In the genomic region with DNA sequence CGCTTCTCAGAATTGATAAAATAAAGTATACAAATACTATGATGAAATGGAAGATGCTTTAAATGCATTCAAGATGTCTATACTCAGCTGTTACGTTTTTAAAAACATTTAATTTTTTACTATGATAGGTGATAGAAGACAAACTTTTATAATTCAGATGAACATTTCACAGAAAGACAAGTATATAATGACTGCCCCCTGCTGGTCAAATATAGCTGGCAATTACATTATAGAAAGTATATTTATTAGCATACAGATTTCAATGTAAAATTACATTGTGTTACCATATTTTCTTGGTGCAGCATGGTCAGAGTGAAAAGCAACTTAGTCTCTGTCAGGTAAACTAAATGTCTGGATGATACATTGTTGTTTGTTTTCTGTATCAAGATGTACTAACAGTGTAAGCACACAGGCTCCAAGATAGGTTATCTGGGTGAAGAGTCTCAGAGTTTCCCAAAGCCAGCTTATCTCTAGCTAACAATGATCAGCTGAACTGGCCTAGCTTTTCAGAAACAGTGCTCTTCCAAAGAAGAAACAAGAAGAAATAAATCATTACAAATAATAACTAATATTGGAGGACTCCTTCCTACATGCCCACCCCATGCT, we compare ENCODE assay signal across 8 cellular contexts. TPM values are rescaled to one million over a fixed set of nuclear protein-coding genes. Genes with fewer than 3 reads are reported as not detected.
A peak's percentile ranks its signal among the peaks of the same experiment; 100 is the strongest.
DNase-seq lines count a peak whose midpoint lies in the region; ATAC-seq and TF ChIP-seq lines count a peak whose summit lies in the region.

No MANE protein-coding gene starts in this region.

- H3K4me1 ChIP-seq in Loucy (ENCODE audit: insufficient read depth, low read length, poor library complexity, severe bottlenecking): no peaks in the 10 kb centered on the region

- H3K27me3 ChIP-seq in Loucy (ENCODE audit: insufficient read depth, low read length, poor library complexity, severe bottlenecking): no peaks in the 10 kb centered on the region

- H3K79me2 ChIP-seq in Loucy (ENCODE audit: insufficient read depth, low read length): no peaks in the 10 kb centered on the region

- H3K36me3 Mint-ChIP-seq in activated CD8-positive, alpha-beta memory T cell treated with anti-CD3 and anti-CD28 coated beads, Interleukin-2, amount 10 ng/mL, durations not matched to agents 7 days and 5 days: no peaks in the 10 kb centered on the region

- no peaks in the 10 kb centered on the region for H3K9me3 Mint-ChIP-seq in activated CD8-positive, alpha-beta memory T cell treated with anti-CD3 and anti-CD28 coated beads, Interleukin-2, amount 10 ng/mL, durations not matched to agents 7 days and 5 days (ENCODE audit: low read depth)

- no peak overlapping the region for H3K4me2 ChIP-seq in Loucy (ENCODE audit: low read depth, low read length, poor library complexity, severe bottlenecking)

- H3F3A ChIP-seq in Loucy (ENCODE audit: low read depth): no peaks in the 10 kb centered on the region

- no peak overlapping the region for H3K9ac ChIP-seq in Loucy (ENCODE audit: low read depth, low read length, poor library complexity, severe bottlenecking)

- no peak for ATAC-seq in activated CD8-positive, alpha-beta memory T cell treated with anti-CD3 and anti-CD28 coated beads, Interleukin-2, amount 10 ng/mL, durations not matched to agents 7 days and 5 days
- ATAC-seq in GM21381 (IDR thresholded peaks at IDR 0.05; ENCODE audit: unreplicated experiment): no peak

- CTCF ChIA-PET in activated CD8-positive, alpha-beta memory T cell treated with anti-CD3 and anti-CD28 coated beads, Interleukin-2, amount 10 ng/mL, durations not matched to agents 7 days and 5 days (lab: Charles Lee): interaction anchor here (0.6 to 1.3 kb wide), 7 partner anchors 8 to 240 kb away, joined by 3 to 4 read pairs (median 3); no protein-coding TSS in a partner anchor

- H2AFZ ChIP-seq in Loucy (ENCODE audit: low read length): no peak overlapping the region

- no peaks in the 10 kb centered on the region for H4K20me1 ChIP-seq in Loucy (ENCODE audit: insufficient read depth, low read length, poor library complexity, severe bottlenecking)

- H3K9me3 ChIP-seq in Loucy (ENCODE audit: insufficient read depth, low read depth, low read length): no peaks in the 10 kb centered on the region

- H3K36me3 ChIP-seq in Loucy (ENCODE audit: insufficient read depth, low read length): no peaks in the 10 kb centered on the region

- peak; percentile 67 for TF ChIP-seq CTCF in Loucy (conservative IDR thresholded peaks at IDR 0.05; ENCODE audit: low read length)

- no peak overlapping the region for H3K27ac Mint-ChIP-seq in activated CD8-positive, alpha-beta memory T cell treated with anti-CD3 and anti-CD28 coated beads, Interleukin-2, amount 10 ng/mL, durations not matched to agents 7 days and 5 days

- H3K9me2 ChIP-seq in Loucy (replicated peaks; ENCODE audit: low read depth, low read length): no peaks in the 10 kb centered on the region

- DNase-seq in activated CD8-positive, alpha-beta memory T cell treated with anti-CD3 and anti-CD28 coated beads, Interleukin-2, amount 50 U/mL, for 1 hour (ENCODE audit: extremely low read depth): peak; percentile 2
- no peak for DNase-seq in activated CD8-positive, alpha-beta memory T cell treated with anti-CD3 and anti-CD28 coated beads, Interleukin-2, amount 10 ng/mL, durations not matched to agents 7 days and 5 days
- DNase-seq in astrocyte of the hippocampus (ENCODE audit: low read depth, low spot score) (peak; percentile 35), medulla oblongata (ENCODE audit: extremely low spot score) (peak; percentile 12), globus pallidus (ENCODE audit: low spot score) (no peak), mucosa of gallbladder (ENCODE audit: low spot score) (no peak)

- peaks cover 12% of the 10 kb centered on the region for H3K27me3 Mint-ChIP-seq in activated CD8-positive, alpha-beta memory T cell treated with anti-CD3 and anti-CD28 coated beads, Interleukin-2, amount 10 ng/mL, durations not matched to agents 7 days and 5 days

- no peak overlapping the region for H3K4me3 ChIP-seq in Loucy (ENCODE audit: low read length, poor library complexity, severe bottlenecking)

- H3K4me3 Mint-ChIP-seq in activated CD8-positive, alpha-beta memory T cell treated with anti-CD3 and anti-CD28 coated beads, Interleukin-2, amount 10 ng/mL, durations not matched to agents 7 days and 5 days: no peak overlapping the region

- H3K4me1 Mint-ChIP-seq in activated CD8-positive, alpha-beta memory T cell treated with anti-CD3 and anti-CD28 coated beads, Interleukin-2, amount 10 ng/mL, durations not matched to agents 7 days and 5 days: no peaks in the 10 kb centered on the region

RNA-seq across cellular contexts. Expression of a gene that starts 54.1 kb away (rescaled TPM):
- total RNA-seq in activated CD8-positive, alpha-beta memory T cell treated with anti-CD3 and anti-CD28 coated beads, Interleukin-2, amount 10 ng/mL, durations not matched to agents 7 days and 5 days: 1 to 10 TPM in 1 of 2 experiments, under 1 TPM in 1; 0.47 to 1.2 TPM
- total RNA-seq in mucosa of gallbladder: 59.5 TPM

Comparison
In these comparisons a context has a peak if more than half of its experiments do, and no peak if none do; other contexts are left out.
1. DNase-seq: peak in activated CD8-positive, alpha-beta memory T cell treated with anti-CD3 and anti-CD28 coated beads, Interleukin-2, amount 50 U/mL, for 1 hour (single experiment), astrocyte of the hippocampus (single experiment) and medulla oblongata (single experiment); none in activated CD8-positive, alpha-beta memory T cell treated with anti-CD3 and anti-CD28 coated beads, Interleukin-2, amount 10 ng/mL, durations not matched to agents 7 days and 5 days (single experiment), globus pallidus (single experiment) and mucosa of gallbladder (single experiment).
2. RNA of a gene that starts 54.1 kb away (total RNA-seq): 59.5 TPM in mucosa of gallbladder (single experiment); 0.47 to 1.2 TPM in activated CD8-positive, alpha-beta memory T cell treated with anti-CD3 and anti-CD28 coated beads, Interleukin-2, amount 10 ng/mL, durations not matched to agents 7 days and 5 days; every median in the first group is over 10 times any median in the second.